Comparison of ENCODE assay signal across 27 cellular contexts in genomic region chr22:19734163-19734562, GRCh38. TPM values are rescaled to one million over a fixed set of nuclear protein-coding genes. Genes with fewer than 3 reads are reported as not detected.
"Had no signal": no experiment of that assay in that cellular context is flagged by ENCODE, and none has a peak within 500 bp of the region (broad histone marks: within the 10 kb centered on the region; RNA-seq: fewer than 3 reads in every experiment).

No MANE protein-coding gene starts in this region.

- FAIRE-seq: pancreas, small intestine had no signal

- H2AFZ ChIP-seq: neural progenitor cell had no signal

- ATAC-seq: naive thymus-derived CD4-positive, alpha-beta T cell; natural killer cell; pancreas; psoas muscle; right cardiac atrium; right lobe of liver; stimulated activated effector memory CD8-positive, alpha-beta T cell treated with anti-CD3 and anti-CD28 coated beads, Interleukin-12 subunit alpha, Interleukin-12 subunit beta, amount 100 ng/mL, for 72 hours; stimulated activated naive B cell treated with anti-CD40 and anti-IgM and Interleukin-4, amounts not matched to agents 10 μg/mL and 1 μg/mL and 100 μg/mL, for 72 hours had no signal

- H3K36me3 ChIP-seq: neural progenitor cell, neutrophil, pancreas, right lobe of liver, sigmoid colon, stomach, thoracic aorta, thyroid gland, tibial nerve, upper lobe of left lung, vagina had no signal

- H3K27me3 ChIP-seq: pancreas, right lobe of liver, thyroid gland, upper lobe of left lung, vagina had no signal

- H3K9me3 ChIP-seq: neutrophil, pancreas, psoas muscle, right lobe of liver, sigmoid colon, stomach, thoracic aorta, thyroid gland, tibial nerve, upper lobe of left lung, vagina had no signal

- H3K4me1 ChIP-seq: psoas muscle had no signal

- H3K27ac ChIP-seq: neural progenitor cell, neutrophil, pancreas, psoas muscle, right lobe of liver, sigmoid colon, stomach, thoracic aorta, thyroid gland, tibial nerve, upper lobe of left lung, vagina had no signal

- H3K4me2 ChIP-seq: neural progenitor cell had no signal

- H3K9ac ChIP-seq: neural progenitor cell had no signal

- H3K4me3 ChIP-seq: neural progenitor cell, pancreas, psoas muscle, right lobe of liver, sigmoid colon, stomach, thoracic aorta, thyroid gland, tibial nerve, upper lobe of left lung, vagina had no signal

- DNase-seq: naive thymus-derived CD4-positive, alpha-beta T cell; natural killer cell; pancreas; psoas muscle; right cardiac atrium; right lobe of liver; sigmoid colon; small intestine; stimulated activated CD4-positive, alpha-beta T cell treated with anti-CD3 and anti-CD28 coated beads, Interleukin-15, amount 100 ng/mL, for 24 hours; stimulated activated CD4-positive, alpha-beta T cell treated with anti-CD3 and anti-CD28 coated beads, Interleukin-2, amount 100 ng/mL, for 24 hours; stimulated activated CD4-positive, alpha-beta T cell treated with anti-CD3 and anti-CD28 coated beads, Interleukin-2, amount 100 ng/mL, for 48 hours; stimulated activated CD4-positive, alpha-beta T cell treated with anti-CD3 and anti-CD28 coated beads, Interleukin-4, amount 100 ng/mL, for 24 hours; stimulated activated naive B cell treated with anti-CD40 and anti-IgM and Interleukin-4, amounts not matched to agents 10 μg/mL and 1 μg/mL and 100 μg/mL, for 72 hours; stimulated activated naive CD4-positive, alpha-beta T cell treated with Interleukin-2 at 50 U/mL for 16 hours; stomach; thyroid gland; trophoblast cell had no signal

RNA-seq across cellular contexts. Expression of gene GP1BB, which starts 10.8 kb away (rescaled TPM):
- total RNA-seq: renal cortical epithelial cell had no signal
- polyA plus RNA-seq: naive thymus-derived CD4-positive, alpha-beta T cell had no signal

RNA-seq across cellular contexts. Expression of gene TBX1, which starts 26.4 kb away (rescaled TPM):
- total RNA-seq: temporal lobe had no signal
- polyA plus RNA-seq: naive thymus-derived CD4-positive, alpha-beta T cell; neural cell had no signal
